In genomic region chr10:29622382-29622885, GRCh38 we compare ENCODE assay signal across 1 cellular context.
TF ChIP-seq lines count a peak whose summit lies in the region.

No MANE protein-coding gene starts in this region.

TF ChIP-seq in WTC11, 78 proteins besides CTCF, POLR2A, EP300 and RAD21 (continued from another document):
- no peak for TF ChIP-seq PRDM15 (CRISPR knock-in tag; IDR thresholded peaks at IDR 0.05)
